In genomic region chr17:79019631-79020584, GRCh38 we compare ENCODE assay signal across 8 cellular contexts. TPM values are rescaled to one million over a fixed set of nuclear protein-coding genes. Genes with fewer than 3 reads are reported as not detected.
DNase-seq lines count a peak whose midpoint lies in the region; ATAC-seq, FAIRE-seq and TF ChIP-seq lines count a peak whose summit lies in the region.

No MANE protein-coding gene starts in this region.

- 0 out of 4 replicates have a peak overlapping the region, but pooled peaks of 1 of the 2 experiments have one; percentile 42 for H3K9ac ChIP-seq in K562 (ENCODE audit: insufficient read depth in 1 of 2, low read depth in 2 of 2, low read length in 2 of 2)

- BruUV-seq in K562 (replicated peaks; lab: Mats Ljungman, UMichigan), result no TSS peak

- 0 out of 2 replicates have a peak, but pooled peaks have one; percentile 16 for TF ChIP-seq EP300 in K562 (IDR thresholded peaks at IDR 0.05; ENCODE audit: low read length)

- no peaks in the 10 kb centered on the region for H3K9me3 ChIP-seq in CD8-positive, alpha-beta memory T cell (ENCODE audit: low read length)
- H3K9me3 ChIP-seq in RWPE2 (ENCODE audit: severe bottlenecking) (peaks cover 4% of the 10 kb centered on the region), K562 (replicated peaks; ENCODE audit: control insufficient read depth, insufficient read depth, low read depth, low read length) (no peaks in the 10 kb centered on the region)

- CTCF ChIA-PET in CD8-positive, alpha-beta memory T cell (lab: Charles Lee), result interaction anchor here (1.1 to 4.1 kb wide), 2 partner anchors 10 to 21 kb away, joined by 3 to 13 read pairs; partner anchors contain the start of gene CANT1
- CTCF ChIA-PET in K562 (lab: Yijun Ruan, JAX; ENCODE audit: low intra/inter-chr PET ratio), result interaction anchor here (1.1 to 2.2 kb wide), 2 partner anchors 22 to 26 kb away, joined by 7 to 8 read pairs; no protein-coding TSS in a partner anchor

- H3K27ac Mint-ChIP-seq in CD8-positive, alpha-beta memory T cell, result no peak overlapping the region

- TF ChIP-seq POLR2A in K562 (conservative IDR thresholded peaks at IDR 0.05), result no peak

- peaks cover 11% of the 10 kb centered on the region for H3K27me3 ChIP-seq in CD8-positive, alpha-beta memory T cell (ENCODE audit: insufficient read depth, low read length, poor library complexity, severe bottlenecking)
- H3K27me3 ChIP-seq in RWPE2 (ENCODE audit: insufficient read depth, poor library complexity, severe bottlenecking) (no peaks in the 10 kb centered on the region), K562 (ENCODE audit: control insufficient read depth in 2 of 2, insufficient read depth in 2 of 2, low read length in 2 of 2) (peaks cover 27 to 36% of the 10 kb centered on the region in 2 experiments)

- no peaks in the 10 kb centered on the region for H3K36me3 ChIP-seq in CD8-positive, alpha-beta memory T cell (ENCODE audit: insufficient read depth, low read length)
- H3K36me3 ChIP-seq in RWPE2 (ENCODE audit: low read depth), result no peaks in the 10 kb centered on the region
- H3K36me3 ChIP-seq in K562 (ENCODE audit: control insufficient read depth, insufficient read depth, low read length), result no peaks in the 10 kb centered on the region

- no peaks in the 10 kb centered on the region for H3K36me3 Mint-ChIP-seq in CD8-positive, alpha-beta memory T cell

- TF ChIP-seq RAD21 in K562 (CRISPR knock-in tag; conservative IDR thresholded peaks at IDR 0.05 in 1 of 2, IDR thresholded peaks at IDR 0.05 in 1 of 2), result peak; percentile 59 to 75

- intact Hi-C loops in K562 (cut with micrococcal nuclease), result loop anchor here (2.0 kb wide), 1 partner anchor 23 kb away; no protein-coding TSS in a partner anchor

- ATAC-seq in RWPE2 (ENCODE audit: low read depth) (peak; percentile 58; the same call in 2 of the 3 replicates), K562 (peak; percentile 83), HG03175 (IDR thresholded peaks at IDR 0.05; ENCODE audit: unreplicated experiment) (no peak)

- peaks cover 7 to 9% (median 9%) of the 10 kb centered on the region in 3 donors for H3K4me1 Mint-ChIP-seq in CD8-positive, alpha-beta memory T cell

- 0% methylated on average over 19 of the region's 19 CpGs for WGBS in K562 (ENCODE audit: insufficient coverage, low coverage, missing lambda C conversion rate)

- DNase-seq in CD8-positive, alpha-beta memory T cell, result peak; percentile 20 to 65 (median 39)
- DNase-seq in HTR-8/SVneo (ENCODE audit: insufficient read length, low spot score), result peak; percentile 64
- DNase-seq in RWPE2 (ENCODE audit: low spot score), result peak; percentile 49
- DNase-seq in K562 (ENCODE audit: extremely low read depth in 1 of 4, low spot score in 3 of 4), result peak; percentile 48 to 62 (median 53)
- DNase-seq in islet precursor cell, result peak; percentile 66
- DNase-seq in stimulated activated CD4-positive, alpha-beta T cell treated with anti-CD3 and anti-CD28 coated beads, Interleukin-2, amount 100 ng/mL, for 4 hours (ENCODE audit: low read depth), result peak; percentile 32
- DNase-seq in iPS-NIHi7 (ENCODE audit: extremely low spot score), result no peak

- H3K27ac ChIP-seq in CD8-positive, alpha-beta memory T cell (ENCODE audit: low read depth, low read length), result no peak overlapping the region
- no peak overlapping the region for H3K27ac ChIP-seq in RWPE2 (ENCODE audit: poor library complexity, severe bottlenecking)
- no peak overlapping the region for H3K27ac ChIP-seq in K562 (ENCODE audit: extremely low read depth, low read depth, low read length)

- 0 out of 2 replicates have a peak, but pooled peaks cover 4% of the 10 kb centered on the region for H4K20me1 ChIP-seq in K562 (replicated peaks; ENCODE audit: control insufficient read depth, insufficient read depth, low read length)

- in situ Hi-C loops in K562 (cut with MboI), result no loop called here

- POLR2A ChIA-PET in CD8-positive, alpha-beta memory T cell (lab: Charles Lee), result no interaction called here
- POLR2A ChIA-PET in K562 (lab: Yijun Ruan, JAX), result interaction anchor here (0.6 to 1.9 kb wide), 5 partner anchors 9 to 316 kb away, joined by 3 to 7 read pairs (median 3); no protein-coding TSS in a partner anchor

- H3K9me3 Mint-ChIP-seq in CD8-positive, alpha-beta memory T cell, result peaks cover 0 to 1% (median 0%) of the 10 kb centered on the region in 5 donors

- FAIRE-seq in HTR-8/SVneo (lab: Jason Lieb, UNC), result no peak
- FAIRE-seq in K562 (lab: Jason Lieb, UNC), result peak; percentile 73

- no peaks in the 10 kb centered on the region for H3K9me1 ChIP-seq in K562 (ENCODE audit: control insufficient read depth, insufficient read depth, low read length)

- peak; percentile 89 for TF ChIP-seq CTCF in RWPE2 (IDR thresholded peaks at IDR 0.05; ENCODE audit: poor library complexity, severe bottlenecking)
- peak; percentile 57 to 84 (median 73); a peak in 5 of 6 replicates for TF ChIP-seq CTCF in K562 (IDR thresholded peaks at IDR 0.05 in 2 of 3, conservative IDR thresholded peaks at IDR 0.05 in 1 of 3; ENCODE audit: insufficient read depth in 2 of 3, low read depth in 1 of 3, low read length in 3 of 3)

- H3K4me2 ChIP-seq in K562 (ENCODE audit: insufficient read depth, low read length), result no peak overlapping the region; the same call in 1 of the 2 replicates

- H3K79me2 ChIP-seq in K562 (ENCODE audit: control insufficient read depth, insufficient read depth, low read length), result no peaks in the 10 kb centered on the region

- H3K4me3 ChIP-seq in CD8-positive, alpha-beta memory T cell (ENCODE audit: low read length), result no peak overlapping the region
- no peak overlapping the region for H3K4me3 ChIP-seq in RWPE2 (ENCODE audit: severe bottlenecking)
- no peak overlapping the region for H3K4me3 ChIP-seq in K562

- peaks cover 10 to 22% of the 10 kb centered on the region in 2 donors for H3K27me3 Mint-ChIP-seq in CD8-positive, alpha-beta memory T cell

- H3K4me3 Mint-ChIP-seq in CD8-positive, alpha-beta memory T cell, result peak overlapping the region in 1 of 7 donors; percentile 7

- peaks cover 4% of the 10 kb centered on the region for H3K4me1 ChIP-seq in CD8-positive, alpha-beta memory T cell (ENCODE audit: insufficient read depth, low read length)
- H3K4me1 ChIP-seq in RWPE2 (ENCODE audit: insufficient read depth, poor library complexity, severe bottlenecking), result peaks cover 25% of the 10 kb centered on the region
- peaks cover 0 to 13% of the 10 kb centered on the region in 2 experiments; a peak in 2 of 5 replicates for H3K4me1 ChIP-seq in K562 (replicated peaks in 1 of 2; ENCODE audit: control insufficient read depth in 2 of 2, insufficient read depth in 2 of 2, low read length in 2 of 2)

- no peak overlapping the region for H2AFZ ChIP-seq in K562 (ENCODE audit: low read depth, low read length)

RNA-seq across cellular contexts. Expression of gene C1QTNF1, which starts 4.1 kb away (rescaled TPM):
- under 1 TPM in 1 of 2 experiments, not detected in 1; 0.22 TPM for total RNA-seq in CD8-positive, alpha-beta memory T cell
- polyA plus RNA-seq in CD8-positive, alpha-beta memory T cell, result not detected
- total RNA-seq in K562 (2011; cell fraction: chromatin; rRNA removed; ENCODE audit: low replicate concordance), result not detected in 2 replicates
- not detected in 2 replicates for total RNA-seq in K562 (2011; cell fraction: nucleolus; rRNA removed)
- not detected in 2 replicates for total RNA-seq in K562 (2011; cell fraction: nucleoplasm; rRNA removed)
- total RNA-seq in K562 (2014; rRNA removed), result not detected in 2 replicates
- not detected in 2 replicates for total RNA-seq in K562 (2014; rRNA removed; fragmentation: Illumina TruSeq; extraction: Trizol)
- total RNA-seq in K562 (2015; rRNA removed; fragmentation: Illumina TruSeq; extraction: Trizol), result not detected in 2 replicates
- total RNA-seq in K562 (2021), result 0.09 and 0.22 TPM in 2 replicates
- not detected in 2 replicates for polyA plus RNA-seq in K562 (2011; rRNA removed)
- polyA plus RNA-seq in K562 (2011; cell fraction: cytosol; rRNA removed), result not detected in 2 replicates
- polyA plus RNA-seq in K562 (2011; cell fraction: nucleus; rRNA removed), result not detected in 2 replicates
- polyA plus RNA-seq in K562 (2012), result not detected in 2 replicates
- polyA plus RNA-seq in K562 (2014; fragmentation: Illumina TruSeq; extraction: Trizol), result not detected in 2 replicates
- not detected for polyA plus RNA-seq in K562 (2014; fragmentation: Nextera tagmentation; extraction: Ambion mirVana)
- polyA plus RNA-seq in K562 (2014; rRNA removed), result not detected in 2 replicates
- not detected in 2 replicates for polyA minus RNA-seq in K562 (2011; rRNA and poly(A)+ RNA removed)
- not detected in 2 replicates for polyA minus RNA-seq in K562 (2011; cell fraction: cytosol; rRNA and poly(A)+ RNA removed)
- not detected in 2 replicates for polyA minus RNA-seq in K562 (2011; cell fraction: nucleus; rRNA and poly(A)+ RNA removed)

RNA-seq across cellular contexts. Expression of gene CANT1, which starts 10.3 kb away (rescaled TPM):
- 10 to 100 TPM; 45.5 to 47.3 TPM for total RNA-seq in CD8-positive, alpha-beta memory T cell
- 13.4 TPM for polyA plus RNA-seq in CD8-positive, alpha-beta memory T cell
- 43.0 and 99.3 TPM in 2 replicates for total RNA-seq in K562 (2011; cell fraction: chromatin; rRNA removed; ENCODE audit: low replicate concordance)
- total RNA-seq in K562 (2011; cell fraction: nucleolus; rRNA removed), result 96.1 and 114 TPM in 2 replicates
- 74.2 and 76.3 TPM in 2 replicates for total RNA-seq in K562 (2011; cell fraction: nucleoplasm; rRNA removed)
- total RNA-seq in K562 (2014; rRNA removed) (25.7 and 30.6 TPM in 2 replicates), K562 (2014; rRNA removed; fragmentation: Illumina TruSeq; extraction: Trizol) (12.6 and 13.9 TPM in 2 replicates), K562 (2015; rRNA removed; fragmentation: Illumina TruSeq; extraction: Trizol) (21.6 and 23.9 TPM in 2 replicates), K562 (2021) (66.4 and 68.4 TPM in 2 replicates)
- polyA plus RNA-seq in K562 (2011; rRNA removed) (22.5 and 27.2 TPM in 2 replicates), K562 (2014; fragmentation: Illumina TruSeq; extraction: Trizol) (25.8 and 29.2 TPM in 2 replicates), K562 (2014; fragmentation: Nextera tagmentation; extraction: Ambion mirVana) (1 to 10 TPM; 2.7 to 2.9 TPM), K562 (2014; rRNA removed) (24.9 and 25.2 TPM in 2 replicates)
- 22.3 and 42.0 TPM in 2 replicates for polyA plus RNA-seq in K562 (2011; cell fraction: cytosol; rRNA removed)
- 19.9 and 27.7 TPM in 2 replicates for polyA plus RNA-seq in K562 (2011; cell fraction: nucleus; rRNA removed)
- 50.7 and 73.7 TPM in 2 replicates for polyA plus RNA-seq in K562 (2012)
- polyA minus RNA-seq in K562 (2011; rRNA and poly(A)+ RNA removed), result 26.4 and 26.9 TPM in 2 replicates
- 29.2 and 54.9 TPM in 2 replicates for polyA minus RNA-seq in K562 (2011; cell fraction: cytosol; rRNA and poly(A)+ RNA removed)
- polyA minus RNA-seq in K562 (2011; cell fraction: nucleus; rRNA and poly(A)+ RNA removed), result 12.3 and 17.8 TPM in 2 replicates

RNA-seq across cellular contexts. Expression of gene LGALS3BP, which starts 40.2 kb away (rescaled TPM):
- total RNA-seq in CD8-positive, alpha-beta memory T cell, result 1 to 10 TPM; 8.6 to 9.1 TPM
- polyA plus RNA-seq in CD8-positive, alpha-beta memory T cell, result 23.1 TPM
- total RNA-seq in K562 (2011; cell fraction: chromatin; rRNA removed; ENCODE audit: low replicate concordance), result 1.6 and 6.3 TPM in 2 replicates
- total RNA-seq in K562 (2011; cell fraction: nucleolus; rRNA removed), result 7.7 and 7.8 TPM in 2 replicates
- 4.3 and 5.4 TPM in 2 replicates for total RNA-seq in K562 (2011; cell fraction: nucleoplasm; rRNA removed)
- total RNA-seq in K562 (2014; rRNA removed) (4.8 and 5.9 TPM in 2 replicates), K562 (2014; rRNA removed; fragmentation: Illumina TruSeq; extraction: Trizol) (0.73 and 1.4 TPM in 2 replicates), K562 (2015; rRNA removed; fragmentation: Illumina TruSeq; extraction: Trizol) (4.4 and 4.7 TPM in 2 replicates), K562 (2021) (5.3 and 8.7 TPM in 2 replicates)
- polyA plus RNA-seq in K562 (2011; rRNA removed) (0.68 and 2.4 TPM in 2 replicates), K562 (2014; fragmentation: Illumina TruSeq; extraction: Trizol) (3.8 and 4.2 TPM in 2 replicates), K562 (2014; fragmentation: Nextera tagmentation; extraction: Ambion mirVana) (under 1 TPM; 0.39 to 0.59 TPM), K562 (2014; rRNA removed) (3.2 and 3.3 TPM in 2 replicates)
- polyA plus RNA-seq in K562 (2011; cell fraction: cytosol; rRNA removed), result 1.2 and 2.3 TPM in 2 replicates
- 3.9 and 8.1 TPM in 2 replicates for polyA plus RNA-seq in K562 (2011; cell fraction: nucleus; rRNA removed)
- polyA plus RNA-seq in K562 (2012), result 8.6 and 29.2 TPM in 2 replicates
- 1.1 and 1.3 TPM in 2 replicates for polyA minus RNA-seq in K562 (2011; rRNA and poly(A)+ RNA removed)
- 4.7 and 6.4 TPM in 2 replicates for polyA minus RNA-seq in K562 (2011; cell fraction: cytosol; rRNA and poly(A)+ RNA removed)
- 1.4 and 2.8 TPM in 2 replicates for polyA minus RNA-seq in K562 (2011; cell fraction: nucleus; rRNA and poly(A)+ RNA removed)

RNA-seq across cellular contexts. Expression of gene ENGASE, which starts 54.7 kb away (rescaled TPM):
- 10 to 100 TPM; 33.2 to 38.3 TPM for total RNA-seq in CD8-positive, alpha-beta memory T cell
- 3.5 TPM for polyA plus RNA-seq in CD8-positive, alpha-beta memory T cell
- total RNA-seq in K562 (2011; cell fraction: chromatin; rRNA removed; ENCODE audit: low replicate concordance), result 111 and 287 TPM in 2 replicates
- total RNA-seq in K562 (2011; cell fraction: nucleolus; rRNA removed), result 149 and 158 TPM in 2 replicates
- 121 and 125 TPM in 2 replicates for total RNA-seq in K562 (2011; cell fraction: nucleoplasm; rRNA removed)
- total RNA-seq in K562 (2014; rRNA removed) (14.0 and 17.2 TPM in 2 replicates), K562 (2014; rRNA removed; fragmentation: Illumina TruSeq; extraction: Trizol) (6.5 and 9.1 TPM in 2 replicates), K562 (2015; rRNA removed; fragmentation: Illumina TruSeq; extraction: Trizol) (11.2 and 13.6 TPM in 2 replicates), K562 (2021) (32.3 and 45.5 TPM in 2 replicates)
- polyA plus RNA-seq in K562 (2011; rRNA removed) (16.4 and 22.8 TPM in 2 replicates), K562 (2014; fragmentation: Illumina TruSeq; extraction: Trizol) (13.9 and 15.2 TPM in 2 replicates), K562 (2014; fragmentation: Nextera tagmentation; extraction: Ambion mirVana) (under 1 TPM; 0.06 to 0.14 TPM), K562 (2014; rRNA removed) (36.5 and 42.5 TPM in 2 replicates)
- 7.9 and 11.1 TPM in 2 replicates for polyA plus RNA-seq in K562 (2011; cell fraction: cytosol; rRNA removed)
- 246 and 319 TPM in 2 replicates for polyA plus RNA-seq in K562 (2011; cell fraction: nucleus; rRNA removed)
- polyA plus RNA-seq in K562 (2012), result 25.6 and 37.4 TPM in 2 replicates
- polyA minus RNA-seq in K562 (2011; rRNA and poly(A)+ RNA removed), result 6.3 and 9.9 TPM in 2 replicates
- polyA minus RNA-seq in K562 (2011; cell fraction: cytosol; rRNA and poly(A)+ RNA removed), result 5.7 and 13.2 TPM in 2 replicates
- polyA minus RNA-seq in K562 (2011; cell fraction: nucleus; rRNA and poly(A)+ RNA removed), result 49.8 and 50.9 TPM in 2 replicates
